In the genomic region with DNA sequence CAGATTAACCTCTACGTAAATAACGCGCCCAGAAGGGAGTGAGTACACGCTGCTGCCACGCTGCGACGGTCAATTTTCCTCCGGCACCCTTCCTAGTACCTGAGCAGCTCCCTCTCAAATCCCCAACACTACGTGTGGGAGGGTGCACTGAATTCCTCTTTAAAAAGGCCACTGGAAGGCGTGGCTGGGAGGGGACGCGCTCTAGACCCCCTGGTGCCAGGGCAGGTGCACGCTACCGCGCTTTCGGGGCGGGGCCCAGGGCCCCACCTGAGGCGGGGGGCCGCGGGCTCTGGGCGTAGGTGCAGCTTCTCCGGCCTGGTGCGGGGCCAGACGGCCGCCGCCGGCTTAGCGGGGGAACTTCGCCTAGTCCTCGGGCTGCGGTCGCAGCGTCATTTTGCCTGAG, we compare ENCODE assay signal across 1 cellular context.
TF ChIP-seq lines count a peak whose summit lies in the region.

No MANE protein-coding gene starts in this region.

TF ChIP-seq in HEK293, 187 proteins besides CTCF, POLR2A, EP300 and RAD21 (continued from another document and continues in another):
- TF ChIP-seq, protein P1, sequence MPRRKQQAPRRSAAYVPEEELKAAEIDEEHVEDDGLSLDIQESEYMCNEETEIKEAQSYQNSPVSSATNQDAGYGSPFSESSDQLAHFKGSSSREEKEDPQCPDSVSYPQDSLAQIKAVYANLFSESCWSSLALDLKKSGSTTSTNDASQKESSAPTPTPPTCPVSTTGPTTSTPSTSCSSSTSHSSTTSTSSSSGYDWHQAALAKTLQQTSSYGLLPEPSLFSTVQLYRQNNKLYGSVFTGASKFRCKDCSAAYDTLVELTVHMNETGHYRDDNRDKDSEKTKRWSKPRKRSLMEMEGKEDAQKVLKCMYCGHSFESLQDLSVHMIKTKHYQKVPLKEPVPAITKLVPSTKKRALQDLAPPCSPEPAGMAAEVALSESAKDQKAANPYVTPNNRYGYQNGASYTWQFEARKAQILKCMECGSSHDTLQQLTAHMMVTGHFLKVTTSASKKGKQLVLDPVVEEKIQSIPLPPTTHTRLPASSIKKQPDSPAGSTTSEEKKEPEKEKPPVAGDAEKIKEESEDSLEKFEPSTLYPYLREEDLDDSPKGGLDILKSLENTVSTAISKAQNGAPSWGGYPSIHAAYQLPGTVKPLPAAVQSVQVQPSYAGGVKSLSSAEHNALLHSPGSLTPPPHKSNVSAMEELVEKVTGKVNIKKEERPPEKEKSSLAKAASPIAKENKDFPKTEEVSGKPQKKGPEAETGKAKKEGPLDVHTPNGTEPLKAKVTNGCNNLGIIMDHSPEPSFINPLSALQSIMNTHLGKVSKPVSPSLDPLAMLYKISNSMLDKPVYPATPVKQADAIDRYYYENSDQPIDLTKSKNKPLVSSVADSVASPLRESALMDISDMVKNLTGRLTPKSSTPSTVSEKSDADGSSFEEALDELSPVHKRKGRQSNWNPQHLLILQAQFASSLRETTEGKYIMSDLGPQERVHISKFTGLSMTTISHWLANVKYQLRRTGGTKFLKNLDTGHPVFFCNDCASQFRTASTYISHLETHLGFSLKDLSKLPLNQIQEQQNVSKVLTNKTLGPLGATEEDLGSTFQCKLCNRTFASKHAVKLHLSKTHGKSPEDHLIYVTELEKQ (tag by site-specific recombination; IDR thresholded peaks at IDR 0.05; ENCODE audit: borderline replicate concordance), result no peak
- TF ChIP-seq ZNF37A (tag by site-specific recombination; IDR thresholded peaks at IDR 0.05) (no peak), ZNF658 (tag by site-specific recombination; IDR thresholded peaks at IDR 0.05) (no peak), ZNF501 (tag by site-specific recombination; IDR thresholded peaks at IDR 0.05) (no peak), KLF7 (tag by site-specific recombination; IDR thresholded peaks at IDR 0.05; ENCODE audit: borderline replicate concordance) (no peak), ZNF202 (tag by site-specific recombination; IDR thresholded peaks at IDR 0.05; ENCODE audit: borderline replicate concordance) (no peak), ZNF473 (tag by site-specific recombination; IDR thresholded peaks at IDR 0.05) (no peak), ZNF521 (tag by site-specific recombination; IDR thresholded peaks at IDR 0.05) (no peak), ZBTB48 (tag by site-specific recombination; IDR thresholded peaks at IDR 0.05) (no peak), ZNF785 (tag by site-specific recombination; IDR thresholded peaks at IDR 0.05) (no peak), ZNF548 (tag by site-specific recombination; IDR thresholded peaks at IDR 0.05) (no peak), MYNN (tag by site-specific recombination; IDR thresholded peaks at IDR 0.05; ENCODE audit: borderline replicate concordance) (no peak), HOXD13 (CRISPR knock-in tag; IDR thresholded peaks at IDR 0.05; ENCODE audit: borderline replicate concordance) (no peak), ZNF394 (tag by site-specific recombination; IDR thresholded peaks at IDR 0.05; ENCODE audit: borderline replicate concordance) (peak; percentile 67; the same call in 1 of the 2 replicates), ZNF10 (tag by site-specific recombination; IDR thresholded peaks at IDR 0.05) (no peak), ZNF416 (tag by site-specific recombination; IDR thresholded peaks at IDR 0.05) (no peak), KLF16 (tag by site-specific recombination; IDR thresholded peaks at IDR 0.05) (no peak), ZNF239 (tag by site-specific recombination; IDR thresholded peaks at IDR 0.05) (no peak), BCL11B (tag by site-specific recombination; IDR thresholded peaks at IDR 0.05; ENCODE audit: low read depth) (no peak), ZNF174 (tag by site-specific recombination; IDR thresholded peaks at IDR 0.05) (no peak), YY1 (tag by site-specific recombination; IDR thresholded peaks at IDR 0.05) (no peak), ZNF571 (tag by site-specific recombination; IDR thresholded peaks at IDR 0.05) (no peak), EGR2 (tag by site-specific recombination; IDR thresholded peaks at IDR 0.05; ENCODE audit: low read depth) (no peak; the same call in 1 of the 2 replicates), ZNF670 (tag by site-specific recombination; IDR thresholded peaks at IDR 0.05; ENCODE audit: low read depth) (no peak), ZNF19 (tag by site-specific recombination; IDR thresholded peaks at IDR 0.05; ENCODE audit: low read depth) (no peak), OVOL3 (tag by site-specific recombination; IDR thresholded peaks at IDR 0.05) (no peak), ZBTB1 (tag by site-specific recombination; IDR thresholded peaks at IDR 0.05) (no peak), ZNF843 (tag by site-specific recombination; IDR thresholded peaks at IDR 0.05) (no peak), PRDM1 (tag by site-specific recombination; IDR thresholded peaks at IDR 0.05) (no peak), ZNF211 (tag by site-specific recombination; IDR thresholded peaks at IDR 0.05; ENCODE audit: low read depth) (no peak), ZFP37 (tag by site-specific recombination; IDR thresholded peaks at IDR 0.05) (peak; percentile 81; the same call in 1 of the 2 replicates), ZFP3 (tag by site-specific recombination; IDR thresholded peaks at IDR 0.05; ENCODE audit: low read depth) (no peak), ZNF274 (IDR thresholded peaks at IDR 0.05; ENCODE audit: low read length) (no peak), ZNF274 (tag by site-specific recombination; IDR thresholded peaks at IDR 0.05; ENCODE audit: borderline replicate concordance) (no peak), MZF1 (tag by site-specific recombination; IDR thresholded peaks at IDR 0.05; ENCODE audit: borderline replicate concordance) (peak; percentile 89), ZNF629 (tag by site-specific recombination; IDR thresholded peaks at IDR 0.05) (no peak), ZNF777 (tag by site-specific recombination; IDR thresholded peaks at IDR 0.05; ENCODE audit: borderline replicate concordance) (no peak), ZNF426 (tag by site-specific recombination; IDR thresholded peaks at IDR 0.05) (no peak), ZNF837 (tag by site-specific recombination; IDR thresholded peaks at IDR 0.05) (no peak), ZNF391 (tag by site-specific recombination; IDR thresholded peaks at IDR 0.05; ENCODE audit: borderline replicate concordance, low read depth) (no peak), ZNF626 (tag by site-specific recombination; IDR thresholded peaks at IDR 0.05) (no peak), TRIM28 (IDR thresholded peaks at IDR 0.05; ENCODE audit: borderline replicate concordance, low read length) (no peak), ZNF423 (tag by site-specific recombination; IDR thresholded peaks at IDR 0.05) (no peak), ZNF529 (tag by site-specific recombination; IDR thresholded peaks at IDR 0.05; ENCODE audit: insufficient replicate concordance) (no peak), ZNF654 (tag by site-specific recombination; IDR thresholded peaks at IDR 0.05; ENCODE audit: low read depth) (no peak), GLI2 (tag by site-specific recombination; IDR thresholded peaks at IDR 0.05; ENCODE audit: borderline replicate concordance, low read depth) (no peak), IKZF3 (tag by site-specific recombination; IDR thresholded peaks at IDR 0.05) (no peak), ZNF311 (tag by site-specific recombination; IDR thresholded peaks at IDR 0.05; ENCODE audit: borderline replicate concordance) (no peak), ZNF112 (tag by site-specific recombination; IDR thresholded peaks at IDR 0.05) (no peak), ZNF138 (tag by site-specific recombination; IDR thresholded peaks at IDR 0.05; ENCODE audit: borderline replicate concordance) (no peak), ZNF610 (tag by site-specific recombination; IDR thresholded peaks at IDR 0.05; ENCODE audit: borderline replicate concordance) (no peak), ZNF530 (tag by site-specific recombination; IDR thresholded peaks at IDR 0.05; ENCODE audit: low read depth) (no peak)
- TF ChIP-seq, protein P2, sequence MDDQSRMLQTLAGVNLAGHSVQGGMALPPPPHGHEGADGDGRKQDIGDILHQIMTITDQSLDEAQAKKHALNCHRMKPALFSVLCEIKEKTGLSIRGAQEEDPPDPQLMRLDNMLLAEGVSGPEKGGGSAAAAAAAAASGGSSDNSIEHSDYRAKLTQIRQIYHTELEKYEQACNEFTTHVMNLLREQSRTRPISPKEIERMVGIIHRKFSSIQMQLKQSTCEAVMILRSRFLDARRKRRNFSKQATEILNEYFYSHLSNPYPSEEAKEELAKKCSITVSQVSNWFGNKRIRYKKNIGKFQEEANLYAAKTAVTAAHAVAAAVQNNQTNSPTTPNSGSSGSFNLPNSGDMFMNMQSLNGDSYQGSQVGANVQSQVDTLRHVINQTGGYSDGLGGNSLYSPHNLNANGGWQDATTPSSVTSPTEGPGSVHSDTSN (CRISPR knock-in tag; IDR thresholded peaks at IDR 0.05), result no peak
- TF ChIP-seq, protein P3, sequence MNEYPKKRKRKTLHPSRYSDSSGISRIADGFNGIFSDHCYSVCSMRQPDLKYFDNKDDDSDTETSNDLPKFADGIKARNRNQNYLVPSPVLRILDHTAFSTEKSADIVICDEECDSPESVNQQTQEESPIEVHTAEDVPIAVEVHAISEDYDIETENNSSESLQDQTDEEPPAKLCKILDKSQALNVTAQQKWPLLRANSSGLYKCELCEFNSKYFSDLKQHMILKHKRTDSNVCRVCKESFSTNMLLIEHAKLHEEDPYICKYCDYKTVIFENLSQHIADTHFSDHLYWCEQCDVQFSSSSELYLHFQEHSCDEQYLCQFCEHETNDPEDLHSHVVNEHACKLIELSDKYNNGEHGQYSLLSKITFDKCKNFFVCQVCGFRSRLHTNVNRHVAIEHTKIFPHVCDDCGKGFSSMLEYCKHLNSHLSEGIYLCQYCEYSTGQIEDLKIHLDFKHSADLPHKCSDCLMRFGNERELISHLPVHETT (tag by site-specific recombination; IDR thresholded peaks at IDR 0.05), result no peak
- TF ChIP-seq, protein P4, sequence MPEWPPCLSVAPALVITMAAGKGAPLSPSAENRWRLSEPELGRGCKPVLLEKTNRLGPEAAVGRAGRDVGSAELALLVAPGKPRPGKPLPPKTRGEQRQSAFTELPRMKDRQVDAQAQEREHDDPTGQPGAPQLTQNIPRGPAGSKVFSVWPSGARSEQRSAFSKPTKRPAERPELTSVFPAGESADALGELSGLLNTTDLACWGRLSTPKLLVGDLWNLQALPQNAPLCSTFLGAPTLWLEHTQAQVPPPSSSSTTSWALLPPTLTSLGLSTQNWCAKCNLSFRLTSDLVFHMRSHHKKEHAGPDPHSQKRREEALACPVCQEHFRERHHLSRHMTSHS (tag by site-specific recombination; IDR thresholded peaks at IDR 0.05), result no peak
- TF ChIP-seq, protein P5, sequence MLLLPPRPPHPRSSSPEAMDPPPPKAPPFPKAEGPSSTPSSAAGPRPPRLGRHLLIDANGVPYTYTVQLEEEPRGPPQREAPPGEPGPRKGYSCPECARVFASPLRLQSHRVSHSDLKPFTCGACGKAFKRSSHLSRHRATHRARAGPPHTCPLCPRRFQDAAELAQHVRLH (tag by site-specific recombination; IDR thresholded peaks at IDR 0.05), result peak; percentile 16; the same call in 1 of the 2 replicates
- TF ChIP-seq, protein P6, sequence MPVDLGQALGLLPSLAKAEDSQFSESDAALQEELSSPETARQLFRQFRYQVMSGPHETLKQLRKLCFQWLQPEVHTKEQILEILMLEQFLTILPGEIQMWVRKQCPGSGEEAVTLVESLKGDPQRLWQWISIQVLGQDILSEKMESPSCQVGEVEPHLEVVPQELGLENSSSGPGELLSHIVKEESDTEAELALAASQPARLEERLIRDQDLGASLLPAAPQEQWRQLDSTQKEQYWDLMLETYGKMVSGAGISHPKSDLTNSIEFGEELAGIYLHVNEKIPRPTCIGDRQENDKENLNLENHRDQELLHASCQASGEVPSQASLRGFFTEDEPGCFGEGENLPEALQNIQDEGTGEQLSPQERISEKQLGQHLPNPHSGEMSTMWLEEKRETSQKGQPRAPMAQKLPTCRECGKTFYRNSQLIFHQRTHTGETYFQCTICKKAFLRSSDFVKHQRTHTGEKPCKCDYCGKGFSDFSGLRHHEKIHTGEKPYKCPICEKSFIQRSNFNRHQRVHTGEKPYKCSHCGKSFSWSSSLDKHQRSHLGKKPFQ (tag by site-specific recombination; IDR thresholded peaks at IDR 0.05), result no peak
- TF ChIP-seq, protein P7, sequence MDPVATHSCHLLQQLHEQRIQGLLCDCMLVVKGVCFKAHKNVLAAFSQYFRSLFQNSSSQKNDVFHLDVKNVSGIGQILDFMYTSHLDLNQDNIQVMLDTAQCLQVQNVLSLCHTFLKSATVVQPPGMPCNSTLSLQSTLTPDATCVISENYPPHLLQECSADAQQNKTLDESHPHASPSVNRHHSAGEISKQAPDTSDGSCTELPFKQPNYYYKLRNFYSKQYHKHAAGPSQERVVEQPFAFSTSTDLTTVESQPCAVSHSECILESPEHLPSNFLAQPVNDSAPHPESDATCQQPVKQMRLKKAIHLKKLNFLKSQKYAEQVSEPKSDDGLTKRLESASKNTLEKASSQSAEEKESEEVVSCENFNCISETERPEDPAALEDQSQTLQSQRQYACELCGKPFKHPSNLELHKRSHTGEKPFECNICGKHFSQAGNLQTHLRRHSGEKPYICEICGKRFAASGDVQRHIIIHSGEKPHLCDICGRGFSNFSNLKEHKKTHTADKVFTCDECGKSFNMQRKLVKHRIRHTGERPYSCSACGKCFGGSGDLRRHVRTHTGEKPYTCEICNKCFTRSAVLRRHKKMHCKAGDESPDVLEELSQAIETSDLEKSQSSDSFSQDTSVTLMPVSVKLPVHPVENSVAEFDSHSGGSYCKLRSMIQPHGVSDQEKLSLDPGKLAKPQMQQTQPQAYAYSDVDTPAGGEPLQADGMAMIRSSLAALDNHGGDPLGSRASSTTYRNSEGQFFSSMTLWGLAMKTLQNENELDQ (tag by site-specific recombination; IDR thresholded peaks at IDR 0.05; ENCODE audit: low read depth), result no peak
- TF ChIP-seq, protein P8, sequence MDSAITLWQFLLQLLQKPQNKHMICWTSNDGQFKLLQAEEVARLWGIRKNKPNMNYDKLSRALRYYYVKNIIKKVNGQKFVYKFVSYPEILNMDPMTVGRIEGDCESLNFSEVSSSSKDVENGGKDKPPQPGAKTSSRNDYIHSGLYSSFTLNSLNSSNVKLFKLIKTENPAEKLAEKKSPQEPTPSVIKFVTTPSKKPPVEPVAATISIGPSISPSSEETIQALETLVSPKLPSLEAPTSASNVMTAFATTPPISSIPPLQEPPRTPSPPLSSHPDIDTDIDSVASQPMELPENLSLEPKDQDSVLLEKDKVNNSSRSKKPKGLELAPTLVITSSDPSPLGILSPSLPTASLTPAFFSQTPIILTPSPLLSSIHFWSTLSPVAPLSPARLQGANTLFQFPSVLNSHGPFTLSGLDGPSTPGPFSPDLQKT (IDR thresholded peaks at IDR 0.05; ENCODE audit: borderline replicate concordance, low read depth, low read length), result no peak
- TF ChIP-seq, protein P9, sequence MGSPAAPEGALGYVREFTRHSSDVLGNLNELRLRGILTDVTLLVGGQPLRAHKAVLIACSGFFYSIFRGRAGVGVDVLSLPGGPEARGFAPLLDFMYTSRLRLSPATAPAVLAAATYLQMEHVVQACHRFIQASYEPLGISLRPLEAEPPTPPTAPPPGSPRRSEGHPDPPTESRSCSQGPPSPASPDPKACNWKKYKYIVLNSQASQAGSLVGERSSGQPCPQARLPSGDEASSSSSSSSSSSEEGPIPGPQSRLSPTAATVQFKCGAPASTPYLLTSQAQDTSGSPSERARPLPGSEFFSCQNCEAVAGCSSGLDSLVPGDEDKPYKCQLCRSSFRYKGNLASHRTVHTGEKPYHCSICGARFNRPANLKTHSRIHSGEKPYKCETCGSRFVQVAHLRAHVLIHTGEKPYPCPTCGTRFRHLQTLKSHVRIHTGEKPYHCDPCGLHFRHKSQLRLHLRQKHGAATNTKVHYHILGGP (tag by site-specific recombination; IDR thresholded peaks at IDR 0.05), result no peak
